ENCODE assay signal across 17 cellular contexts in genomic region chr5:78641060-78641474, GRCh38. TPM values are rescaled to one million over a fixed set of nuclear protein-coding genes. Genes with fewer than 3 reads are reported as not detected.
A peak's percentile ranks its signal among the peaks of the same experiment; 100 is the strongest.
DNase-seq lines count a peak whose midpoint lies in the region; ATAC-seq and TF ChIP-seq lines count a peak whose summit lies in the region.
"Had no signal": no experiment of that assay in that cellular context is flagged by ENCODE, and none has a peak within 500 bp of the region (broad histone marks: within the 10 kb centered on the region; RNA-seq: fewer than 3 reads in every experiment).

No MANE protein-coding gene starts in this region.

- DNase-seq in renal cortical epithelial cell (ENCODE audit: low read depth) (peak; percentile 71), KBM-7 (no peak), hypothalamus (lab: John Stamatoyannopoulos, UW) (no peak), coronary artery (ENCODE audit: low spot score) (no peak)
- DNase-seq in activated CD4-positive, alpha-beta T cell treated with anti-CD3 and anti-CD28 coated beads for 48 hours: no peak
- DNase-seq: activated CD8-positive, alpha-beta memory T cell treated with anti-CD3 and anti-CD28 coated beads, Interleukin-2, amount 50 U/mL, for 48 hours; DMS 273 treated with DMSO at 0.1 percent for 48 hours; islet precursor cell; OCI-M1; stimulated activated CD4-positive, alpha-beta T cell treated with anti-CD3 and anti-CD28 coated beads, Interleukin-4, amount 100 ng/mL, for 24 hours; substantia nigra had no signal

- no peak for TF ChIP-seq CTCF in brain (conservative IDR thresholded peaks at IDR 0.05)
- TF ChIP-seq CTCF in coronary artery (IDR thresholded peaks at IDR 0.05): no peak

- peak overlapping the region in 3 of 5 experiments; percentile 44 to 95 (median 88) for H3K27ac Mint-ChIP-seq in brain

- H3K27me3 Mint-ChIP-seq in brain: peaks cover 8% of the 10 kb centered on the region

- in situ Hi-C loops in KBM-7 (cut with MboI; ENCODE audit: low pct_unique_long_range_greater_than_20kb, low sequenced_read_pairs): no loop called here

- H3K27ac ChIP-seq in coronary artery: no peak overlapping the region
- H3K27ac ChIP-seq: neutrophil had no signal

- H3K4me3 Mint-ChIP-seq in brain: peak overlapping the region in 2 of 5 experiments; percentile 19 to 44

- H3K4me3 ChIP-seq in coronary artery: no peak overlapping the region

- peaks cover 9% of the 10 kb centered on the region for H3K36me3 Mint-ChIP-seq in brain

- ATAC-seq in GM19035 (IDR thresholded peaks at IDR 0.05; ENCODE audit: unreplicated experiment) (peak; percentile 16), HG03135 (IDR thresholded peaks at IDR 0.05; ENCODE audit: unreplicated experiment) (peak; percentile 26)
- ATAC-seq: esophagus mucosa, HCT116 had no signal

- H3K9me3 Mint-ChIP-seq in brain: peaks cover 0 to 4% (median 0%) of the 10 kb centered on the region in 5 experiments

- peaks cover 89% of the 10 kb centered on the region for H3K4me1 Mint-ChIP-seq in brain

RNA-seq across cellular contexts. Expression of gene LHFPL2, which starts 7.5 kb away (rescaled TPM):
- polyA plus RNA-seq in brain (ENCODE audit: insufficient read depth, low read depth, low replicate concordance): 3.2 TPM
- total RNA-seq in renal cortical epithelial cell: 19.2 and 25.7 TPM in 2 replicates
